ENCODE assay signal across 2 cellular contexts in genomic region chr17:27478901-27479531, GRCh38.
TF ChIP-seq lines count a peak whose summit lies in the region.

No MANE protein-coding gene starts in this region.

TF ChIP-seq in IMR-90, 13 proteins besides CTCF, POLR2A, EP300 and RAD21:
- no peak for TF ChIP-seq FOS (IDR thresholded peaks at IDR 0.05; ENCODE audit: low read depth, low read length)
- TF ChIP-seq CHD1 (IDR thresholded peaks at IDR 0.05; ENCODE audit: low read depth, low read length), result no peak
- no peak for TF ChIP-seq USF2 (IDR thresholded peaks at IDR 0.05; ENCODE audit: low read depth, low read length)
- no peak for TF ChIP-seq CEBPB (IDR thresholded peaks at IDR 0.05; ENCODE audit: low read depth, low read length)
- TF ChIP-seq NFE2L2 (IDR thresholded peaks at IDR 0.05; ENCODE audit: low read depth, low read length), result no peak
- no peak for TF ChIP-seq RFX5 (IDR thresholded peaks at IDR 0.05; ENCODE audit: low read depth, low read length)
- no peak for TF ChIP-seq MAZ (IDR thresholded peaks at IDR 0.05; ENCODE audit: borderline replicate concordance, low read depth, low read length)
- TF ChIP-seq RCOR1 (IDR thresholded peaks at IDR 0.05; ENCODE audit: insufficient replicate concordance, low read length), result no peak
- no peak for TF ChIP-seq MXI1 (IDR thresholded peaks at IDR 0.05; ENCODE audit: borderline replicate concordance, low read depth, low read length)
- no peak for TF ChIP-seq MAFK (IDR thresholded peaks at IDR 0.05; ENCODE audit: low read depth, low read length)
- no peak for TF ChIP-seq SMC3 (IDR thresholded peaks at IDR 0.05; ENCODE audit: low read depth, low read length)
- TF ChIP-seq, protein P1, sequence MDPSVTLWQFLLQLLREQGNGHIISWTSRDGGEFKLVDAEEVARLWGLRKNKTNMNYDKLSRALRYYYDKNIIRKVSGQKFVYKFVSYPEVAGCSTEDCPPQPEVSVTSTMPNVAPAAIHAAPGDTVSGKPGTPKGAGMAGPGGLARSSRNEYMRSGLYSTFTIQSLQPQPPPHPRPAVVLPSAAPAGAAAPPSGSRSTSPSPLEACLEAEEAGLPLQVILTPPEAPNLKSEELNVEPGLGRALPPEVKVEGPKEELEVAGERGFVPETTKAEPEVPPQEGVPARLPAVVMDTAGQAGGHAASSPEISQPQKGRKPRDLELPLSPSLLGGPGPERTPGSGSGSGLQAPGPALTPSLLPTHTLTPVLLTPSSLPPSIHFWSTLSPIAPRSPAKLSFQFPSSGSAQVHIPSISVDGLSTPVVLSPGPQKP (IDR thresholded peaks at IDR 0.05; ENCODE audit: borderline replicate concordance, low read depth, low read length), result no peak
- no peak for TF ChIP-seq BHLHE40 (IDR thresholded peaks at IDR 0.05; ENCODE audit: low read depth, low read length)

TF ChIP-seq in GM12878, 131 proteins besides CTCF, POLR2A, EP300 and RAD21:
- TF ChIP-seq GABPA (IDR thresholded peaks at IDR 0.05; ENCODE audit: low read depth), result no peak
- TF ChIP-seq IKZF2 (IDR thresholded peaks at IDR 0.05), result 0 out of 4 replicates have a peak, but pooled peaks of 1 of the 2 experiments have one; percentile 8
- TF ChIP-seq, protein P2, sequence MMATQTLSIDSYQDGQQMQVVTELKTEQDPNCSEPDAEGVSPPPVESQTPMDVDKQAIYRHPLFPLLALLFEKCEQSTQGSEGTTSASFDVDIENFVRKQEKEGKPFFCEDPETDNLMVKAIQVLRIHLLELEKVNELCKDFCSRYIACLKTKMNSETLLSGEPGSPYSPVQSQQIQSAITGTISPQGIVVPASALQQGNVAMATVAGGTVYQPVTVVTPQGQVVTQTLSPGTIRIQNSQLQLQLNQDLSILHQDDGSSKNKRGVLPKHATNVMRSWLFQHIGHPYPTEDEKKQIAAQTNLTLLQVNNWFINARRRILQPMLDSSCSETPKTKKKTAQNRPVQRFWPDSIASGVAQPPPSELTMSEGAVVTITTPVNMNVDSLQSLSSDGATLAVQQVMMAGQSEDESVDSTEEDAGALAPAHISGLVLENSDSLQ (IDR thresholded peaks at IDR 0.05), result 0 out of 2 replicates have a peak, but pooled peaks have one; percentile 14
- TF ChIP-seq HDGF (IDR thresholded peaks at IDR 0.05), result peak; percentile 82
- TF ChIP-seq, protein P3, sequence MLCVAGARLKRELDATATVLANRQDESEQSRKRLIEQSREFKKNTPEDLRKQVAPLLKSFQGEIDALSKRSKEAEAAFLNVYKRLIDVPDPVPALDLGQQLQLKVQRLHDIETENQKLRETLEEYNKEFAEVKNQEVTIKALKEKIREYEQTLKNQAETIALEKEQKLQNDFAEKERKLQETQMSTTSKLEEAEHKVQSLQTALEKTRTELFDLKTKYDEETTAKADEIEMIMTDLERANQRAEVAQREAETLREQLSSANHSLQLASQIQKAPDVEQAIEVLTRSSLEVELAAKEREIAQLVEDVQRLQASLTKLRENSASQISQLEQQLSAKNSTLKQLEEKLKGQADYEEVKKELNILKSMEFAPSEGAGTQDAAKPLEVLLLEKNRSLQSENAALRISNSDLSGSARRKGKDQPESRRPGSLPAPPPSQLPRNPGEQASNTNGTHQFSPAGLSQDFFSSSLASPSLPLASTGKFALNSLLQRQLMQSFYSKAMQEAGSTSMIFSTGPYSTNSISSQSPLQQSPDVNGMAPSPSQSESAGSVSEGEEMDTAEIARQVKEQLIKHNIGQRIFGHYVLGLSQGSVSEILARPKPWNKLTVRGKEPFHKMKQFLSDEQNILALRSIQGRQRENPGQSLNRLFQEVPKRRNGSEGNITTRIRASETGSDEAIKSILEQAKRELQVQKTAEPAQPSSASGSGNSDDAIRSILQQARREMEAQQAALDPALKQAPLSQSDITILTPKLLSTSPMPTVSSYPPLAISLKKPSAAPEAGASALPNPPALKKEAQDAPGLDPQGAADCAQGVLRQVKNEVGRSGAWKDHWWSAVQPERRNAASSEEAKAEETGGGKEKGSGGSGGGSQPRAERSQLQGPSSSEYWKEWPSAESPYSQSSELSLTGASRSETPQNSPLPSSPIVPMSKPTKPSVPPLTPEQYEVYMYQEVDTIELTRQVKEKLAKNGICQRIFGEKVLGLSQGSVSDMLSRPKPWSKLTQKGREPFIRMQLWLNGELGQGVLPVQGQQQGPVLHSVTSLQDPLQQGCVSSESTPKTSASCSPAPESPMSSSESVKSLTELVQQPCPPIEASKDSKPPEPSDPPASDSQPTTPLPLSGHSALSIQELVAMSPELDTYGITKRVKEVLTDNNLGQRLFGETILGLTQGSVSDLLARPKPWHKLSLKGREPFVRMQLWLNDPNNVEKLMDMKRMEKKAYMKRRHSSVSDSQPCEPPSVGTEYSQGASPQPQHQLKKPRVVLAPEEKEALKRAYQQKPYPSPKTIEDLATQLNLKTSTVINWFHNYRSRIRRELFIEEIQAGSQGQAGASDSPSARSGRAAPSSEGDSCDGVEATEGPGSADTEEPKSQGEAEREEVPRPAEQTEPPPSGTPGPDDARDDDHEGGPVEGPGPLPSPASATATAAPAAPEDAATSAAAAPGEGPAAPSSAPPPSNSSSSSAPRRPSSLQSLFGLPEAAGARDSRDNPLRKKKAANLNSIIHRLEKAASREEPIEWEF (IDR thresholded peaks at IDR 0.05; ENCODE audit: insufficient replicate concordance, low read depth, low read length), result no peak
